In the genomic region with DNA sequence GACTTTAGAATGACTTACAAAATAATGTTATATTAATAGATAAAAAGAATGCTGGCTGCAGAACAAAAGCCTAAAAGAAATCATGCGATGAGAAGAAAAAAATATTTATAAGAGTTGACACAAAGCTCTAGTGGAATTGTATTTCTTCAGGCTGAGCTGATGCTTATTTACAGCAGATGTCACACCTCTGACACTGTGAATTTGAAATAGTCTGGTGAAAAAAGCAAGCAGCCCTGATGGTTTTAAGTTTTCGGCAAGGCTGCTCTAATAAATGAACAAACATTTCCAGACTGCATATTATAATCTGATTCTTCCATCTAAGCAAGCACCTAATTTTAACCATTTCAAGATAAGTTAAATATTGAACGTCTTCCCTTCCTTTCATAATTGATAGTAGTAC, we compare ENCODE assay signal across 2 cellular contexts.
TF ChIP-seq lines count a peak whose summit lies in the region.

No MANE protein-coding gene starts in this region.

TF ChIP-seq in A549, 52 proteins besides CTCF, POLR2A, EP300 and RAD21 (continued from another document):
- TF ChIP-seq EHF (CRISPR knock-in tag; IDR thresholded peaks at IDR 0.05) (no peak), MAZ (IDR thresholded peaks at IDR 0.05; ENCODE audit: borderline replicate concordance, low read depth, low read length) (no peak), ESRRA (IDR thresholded peaks at IDR 0.05; ENCODE audit: borderline replicate concordance, low read length) (no peak), ELK1 (IDR thresholded peaks at IDR 0.05; ENCODE audit: low read depth, low read length) (no peak), SREBF2 (IDR thresholded peaks at IDR 0.05) (no peak), MYC (IDR thresholded peaks at IDR 0.05; ENCODE audit: borderline replicate concordance, low read length) (no peak), PHF8 (IDR thresholded peaks at IDR 0.05; ENCODE audit: borderline replicate concordance, low read depth) (no peak), JUN (IDR thresholded peaks at IDR 0.05) (no peak), RNF2 (IDR thresholded peaks at IDR 0.05; ENCODE audit: borderline replicate concordance, low read depth) (no peak), MAFK (IDR thresholded peaks at IDR 0.05; ENCODE audit: partially characterized antibody) (no peak), MAX (IDR thresholded peaks at IDR 0.05) (no peak)
- TF ChIP-seq, protein P1, sequence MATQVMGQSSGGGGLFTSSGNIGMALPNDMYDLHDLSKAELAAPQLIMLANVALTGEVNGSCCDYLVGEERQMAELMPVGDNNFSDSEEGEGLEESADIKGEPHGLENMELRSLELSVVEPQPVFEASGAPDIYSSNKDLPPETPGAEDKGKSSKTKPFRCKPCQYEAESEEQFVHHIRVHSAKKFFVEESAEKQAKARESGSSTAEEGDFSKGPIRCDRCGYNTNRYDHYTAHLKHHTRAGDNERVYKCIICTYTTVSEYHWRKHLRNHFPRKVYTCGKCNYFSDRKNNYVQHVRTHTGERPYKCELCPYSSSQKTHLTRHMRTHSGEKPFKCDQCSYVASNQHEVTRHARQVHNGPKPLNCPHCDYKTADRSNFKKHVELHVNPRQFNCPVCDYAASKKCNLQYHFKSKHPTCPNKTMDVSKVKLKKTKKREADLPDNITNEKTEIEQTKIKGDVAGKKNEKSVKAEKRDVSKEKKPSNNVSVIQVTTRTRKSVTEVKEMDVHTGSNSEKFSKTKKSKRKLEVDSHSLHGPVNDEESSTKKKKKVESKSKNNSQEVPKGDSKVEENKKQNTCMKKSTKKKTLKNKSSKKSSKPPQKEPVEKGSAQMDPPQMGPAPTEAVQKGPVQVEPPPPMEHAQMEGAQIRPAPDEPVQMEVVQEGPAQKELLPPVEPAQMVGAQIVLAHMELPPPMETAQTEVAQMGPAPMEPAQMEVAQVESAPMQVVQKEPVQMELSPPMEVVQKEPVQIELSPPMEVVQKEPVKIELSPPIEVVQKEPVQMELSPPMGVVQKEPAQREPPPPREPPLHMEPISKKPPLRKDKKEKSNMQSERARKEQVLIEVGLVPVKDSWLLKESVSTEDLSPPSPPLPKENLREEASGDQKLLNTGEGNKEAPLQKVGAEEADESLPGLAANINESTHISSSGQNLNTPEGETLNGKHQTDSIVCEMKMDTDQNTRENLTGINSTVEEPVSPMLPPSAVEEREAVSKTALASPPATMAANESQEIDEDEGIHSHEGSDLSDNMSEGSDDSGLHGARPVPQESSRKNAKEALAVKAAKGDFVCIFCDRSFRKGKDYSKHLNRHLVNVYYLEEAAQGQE (IDR thresholded peaks at IDR 0.05), result no peak
- TF ChIP-seq, protein P2, sequence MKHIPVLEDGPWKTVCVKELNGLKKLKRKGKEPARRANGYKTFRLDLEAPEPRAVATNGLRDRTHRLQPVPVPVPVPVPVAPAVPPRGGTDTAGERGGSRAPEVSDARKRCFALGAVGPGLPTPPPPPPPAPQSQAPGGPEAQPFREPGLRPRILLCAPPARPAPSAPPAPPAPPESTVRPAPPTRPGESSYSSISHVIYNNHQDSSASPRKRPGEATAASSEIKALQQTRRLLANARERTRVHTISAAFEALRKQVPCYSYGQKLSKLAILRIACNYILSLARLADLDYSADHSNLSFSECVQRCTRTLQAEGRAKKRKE (CRISPR knock-in tag; IDR thresholded peaks at IDR 0.05; ENCODE audit: low read depth), result no peak

TF ChIP-seq in SK-N-SH, 30 proteins besides CTCF, POLR2A, EP300 and RAD21 (continued from another document):
- TF ChIP-seq, protein P3, sequence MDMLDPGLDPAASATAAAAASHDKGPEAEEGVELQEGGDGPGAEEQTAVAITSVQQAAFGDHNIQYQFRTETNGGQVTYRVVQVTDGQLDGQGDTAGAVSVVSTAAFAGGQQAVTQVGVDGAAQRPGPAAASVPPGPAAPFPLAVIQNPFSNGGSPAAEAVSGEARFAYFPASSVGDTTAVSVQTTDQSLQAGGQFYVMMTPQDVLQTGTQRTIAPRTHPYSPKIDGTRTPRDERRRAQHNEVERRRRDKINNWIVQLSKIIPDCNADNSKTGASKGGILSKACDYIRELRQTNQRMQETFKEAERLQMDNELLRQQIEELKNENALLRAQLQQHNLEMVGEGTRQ (IDR thresholded peaks at IDR 0.05; ENCODE audit: borderline replicate concordance, low read depth, low read length), result no peak
- no peak for TF ChIP-seq EZH2phosphoT487 (IDR thresholded peaks at IDR 0.05; ENCODE audit: borderline replicate concordance, low read depth)
- TF ChIP-seq, protein P4, sequence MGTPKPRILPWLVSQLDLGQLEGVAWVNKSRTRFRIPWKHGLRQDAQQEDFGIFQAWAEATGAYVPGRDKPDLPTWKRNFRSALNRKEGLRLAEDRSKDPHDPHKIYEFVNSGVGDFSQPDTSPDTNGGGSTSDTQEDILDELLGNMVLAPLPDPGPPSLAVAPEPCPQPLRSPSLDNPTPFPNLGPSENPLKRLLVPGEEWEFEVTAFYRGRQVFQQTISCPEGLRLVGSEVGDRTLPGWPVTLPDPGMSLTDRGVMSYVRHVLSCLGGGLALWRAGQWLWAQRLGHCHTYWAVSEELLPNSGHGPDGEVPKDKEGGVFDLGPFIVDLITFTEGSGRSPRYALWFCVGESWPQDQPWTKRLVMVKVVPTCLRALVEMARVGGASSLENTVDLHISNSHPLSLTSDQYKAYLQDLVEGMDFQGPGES (IDR thresholded peaks at IDR 0.05; ENCODE audit: low read depth, low read length), result no peak
TF ChIP-seq in SK-N-SH: peak in this region for 0.
